In genomic region chr6:51844391-51844735, GRCh38 we compare ENCODE assay signal across 15 cellular contexts.
DNase-seq lines count a peak whose midpoint lies in the region; ATAC-seq and TF ChIP-seq lines count a peak whose summit lies in the region.
"Had no signal": no experiment of that assay in that cellular context is flagged by ENCODE, and none has a peak within 500 bp of the region (broad histone marks: within the 10 kb centered on the region; RNA-seq: fewer than 3 reads in every experiment).

No MANE protein-coding gene starts in this region.

- DNase-seq in DMS153 treated with DMSO at 0.1 percent for 48 hours (lab: John Stamatoyannopoulos, UW; ENCODE audit: unreplicated experiment) (peak; percentile 35), left lobe of liver (ENCODE audit: low spot score) (no peak), hepatic stellate cell (ENCODE audit: low spot score) (no peak), cerebellar cortex (ENCODE audit: low spot score) (no peak), GM10266 (ENCODE audit: extremely low spot score) (no peak)
- no peak for DNase-seq in stimulated activated CD4-positive, alpha-beta T cell treated with anti-CD3 and anti-CD28 coated beads, Interleukin-2, amount 100 ng/mL, for 48 hours
- DNase-seq: activated CD8-positive, alpha-beta T cell treated with anti-CD3 and anti-CD28 coated beads, Interleukin-2, amount 10 ng/mL, durations not matched to agents 7 days and 5 days; activated gamma-delta T cell treated with Interleukin-2 at 50 U/mL for 16 hours; NCI-H1694 treated with DMSO at 0.1 percent for 48 hours; psoas muscle; stimulated activated naive CD4-positive, alpha-beta T cell had no signal

- no peaks in the 10 kb centered on the region for H3K27me3 ChIP-seq in Loucy (ENCODE audit: insufficient read depth, low read length, poor library complexity, severe bottlenecking)
- H3K27me3 ChIP-seq: BLaER1 treated with 17β-estradiol and CSF1 and Interleukin-3, amounts not matched to agents 10 nM and 100 nM; cardiac muscle cell had no signal

- H3K79me2 ChIP-seq in Loucy (ENCODE audit: insufficient read depth, low read length) = no peaks in the 10 kb centered on the region

- H3F3A ChIP-seq in Loucy (ENCODE audit: low read depth) = no peaks in the 10 kb centered on the region

- no peak overlapping the region for H3K4me3 ChIP-seq in Loucy (ENCODE audit: low read length, poor library complexity, severe bottlenecking)
- H3K4me3 ChIP-seq: BLaER1 treated with 17β-estradiol and CSF1 and Interleukin-3, amounts not matched to agents 10 nM and 100 nM; cardiac muscle cell; psoas muscle had no signal

- no peaks in the 10 kb centered on the region for H3K9me2 ChIP-seq in Loucy (replicated peaks; ENCODE audit: low read depth, low read length)

- H3K9ac ChIP-seq in Loucy (ENCODE audit: low read depth, low read length, poor library complexity, severe bottlenecking) = no peak overlapping the region
- H3K9ac ChIP-seq: BLaER1 treated with 17β-estradiol and CSF1 and Interleukin-3, amounts not matched to agents 10 nM and 100 nM had no signal

- no peaks in the 10 kb centered on the region for H3K36me3 ChIP-seq in Loucy (ENCODE audit: insufficient read depth, low read length)
- H3K36me3 ChIP-seq: BLaER1 treated with 17β-estradiol and CSF1 and Interleukin-3, amounts not matched to agents 10 nM and 100 nM; cardiac muscle cell had no signal

- H4K20me1 ChIP-seq in Loucy (ENCODE audit: insufficient read depth, low read length, poor library complexity, severe bottlenecking) = no peaks in the 10 kb centered on the region
- H4K20me1 ChIP-seq: BLaER1 treated with 17β-estradiol and CSF1 and Interleukin-3, amounts not matched to agents 10 nM and 100 nM had no signal

- TF ChIP-seq CTCF in Loucy (conservative IDR thresholded peaks at IDR 0.05; ENCODE audit: low read length) (peak; percentile 25; the same call in 1 of the 2 replicates), VCaP (conservative IDR thresholded peaks at IDR 0.05) (peak; percentile 70), GM10266 (IDR thresholded peaks at IDR 0.05; ENCODE audit: control insufficient read depth, insufficient read depth, low read depth, missing control alignments) (no peak)

- peak; percentile 81 for ATAC-seq in left lobe of liver
- ATAC-seq: activated CD8-positive, alpha-beta T cell treated with anti-CD3 and anti-CD28 coated beads, Interleukin-2, amount 10 ng/mL, durations not matched to agents 7 days and 5 days; psoas muscle had no signal

- H3K4me1 ChIP-seq in Loucy (ENCODE audit: insufficient read depth, low read length, poor library complexity, severe bottlenecking) = no peaks in the 10 kb centered on the region

- H3K27ac ChIP-seq in VCaP = peak overlapping the region; percentile 10; the same call in 1 of the 2 replicates
- H3K27ac ChIP-seq: BLaER1 treated with 17β-estradiol and CSF1 and Interleukin-3, amounts not matched to agents 10 nM and 100 nM; cardiac muscle cell; psoas muscle had no signal

- no peak overlapping the region for H2AFZ ChIP-seq in Loucy (ENCODE audit: low read length)

- no peak overlapping the region for H3K4me2 ChIP-seq in Loucy (ENCODE audit: low read depth, low read length, poor library complexity, severe bottlenecking)
- H3K4me2 ChIP-seq: BLaER1 treated with 17β-estradiol and CSF1 and Interleukin-3, amounts not matched to agents 10 nM and 100 nM had no signal

- no peaks in the 10 kb centered on the region for H3K9me3 ChIP-seq in Loucy (ENCODE audit: insufficient read depth, low read depth, low read length)
- H3K9me3 ChIP-seq: BLaER1 treated with 17β-estradiol and CSF1 and Interleukin-3, amounts not matched to agents 10 nM and 100 nM had no signal
